Comparison of ENCODE assay signal across 1 cellular context in the genomic region with DNA sequence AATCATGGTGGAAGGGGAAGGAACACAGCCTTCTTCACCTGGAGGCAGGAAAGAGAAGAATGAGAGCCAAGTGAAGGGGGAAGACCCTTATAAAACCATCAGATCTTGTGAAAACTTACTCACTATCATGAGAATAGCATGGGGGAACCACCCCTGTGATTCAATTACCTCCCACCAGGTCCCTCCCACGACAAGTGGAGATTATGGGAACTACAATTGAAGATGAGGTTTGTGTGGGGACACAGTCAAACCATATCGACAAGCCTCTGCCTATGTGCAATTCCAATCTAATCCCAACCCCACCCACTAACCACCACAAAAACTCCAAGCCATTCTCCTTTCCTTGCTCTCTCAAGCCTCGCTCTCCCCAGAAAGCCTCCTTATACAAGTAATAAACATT.
TF ChIP-seq lines count a peak whose summit lies in the region.

No MANE protein-coding gene starts in this region.

TF ChIP-seq in H1, 55 proteins besides CTCF, POLR2A, EP300 and RAD21:
- no peak for TF ChIP-seq JUND (IDR thresholded peaks at IDR 0.05; ENCODE audit: low read length)
- no peak for TF ChIP-seq BRCA1 (IDR thresholded peaks at IDR 0.05; ENCODE audit: low read depth, low read length)
- TF ChIP-seq GABPA (IDR thresholded peaks at IDR 0.05; ENCODE audit: borderline replicate concordance, insufficient read depth, low read length): no peak
- TF ChIP-seq, protein P1, sequence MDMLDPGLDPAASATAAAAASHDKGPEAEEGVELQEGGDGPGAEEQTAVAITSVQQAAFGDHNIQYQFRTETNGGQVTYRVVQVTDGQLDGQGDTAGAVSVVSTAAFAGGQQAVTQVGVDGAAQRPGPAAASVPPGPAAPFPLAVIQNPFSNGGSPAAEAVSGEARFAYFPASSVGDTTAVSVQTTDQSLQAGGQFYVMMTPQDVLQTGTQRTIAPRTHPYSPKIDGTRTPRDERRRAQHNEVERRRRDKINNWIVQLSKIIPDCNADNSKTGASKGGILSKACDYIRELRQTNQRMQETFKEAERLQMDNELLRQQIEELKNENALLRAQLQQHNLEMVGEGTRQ (IDR thresholded peaks at IDR 0.05; ENCODE audit: low read length): no peak
- TF ChIP-seq EZH2 (IDR thresholded peaks at IDR 0.05; ENCODE audit: low read depth, low read length, severe bottlenecking): no peak
- TF ChIP-seq, protein P2, sequence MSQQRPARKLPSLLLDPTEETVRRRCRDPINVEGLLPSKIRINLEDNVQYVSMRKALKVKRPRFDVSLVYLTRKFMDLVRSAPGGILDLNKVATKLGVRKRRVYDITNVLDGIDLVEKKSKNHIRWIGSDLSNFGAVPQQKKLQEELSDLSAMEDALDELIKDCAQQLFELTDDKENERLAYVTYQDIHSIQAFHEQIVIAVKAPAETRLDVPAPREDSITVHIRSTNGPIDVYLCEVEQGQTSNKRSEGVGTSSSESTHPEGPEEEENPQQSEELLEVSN (IDR thresholded peaks at IDR 0.05): no peak
- TF ChIP-seq TBP (IDR thresholded peaks at IDR 0.05; ENCODE audit: low read depth, low read length): no peak
- TF ChIP-seq SP1 (IDR thresholded peaks at IDR 0.05; ENCODE audit: low read depth, low read length): no peak
- TF ChIP-seq CHD1 (IDR thresholded peaks at IDR 0.05; ENCODE audit: low read depth, low read length): no peak
- no peak for TF ChIP-seq SP4 (IDR thresholded peaks at IDR 0.05; ENCODE audit: low read length)
- TF ChIP-seq SIX5 (IDR thresholded peaks at IDR 0.05; ENCODE audit: low read depth, low read length): no peak
- TF ChIP-seq KDM4A (IDR thresholded peaks at IDR 0.05; ENCODE audit: low read depth, low read length, severe bottlenecking): no peak
- TF ChIP-seq, protein P3, sequence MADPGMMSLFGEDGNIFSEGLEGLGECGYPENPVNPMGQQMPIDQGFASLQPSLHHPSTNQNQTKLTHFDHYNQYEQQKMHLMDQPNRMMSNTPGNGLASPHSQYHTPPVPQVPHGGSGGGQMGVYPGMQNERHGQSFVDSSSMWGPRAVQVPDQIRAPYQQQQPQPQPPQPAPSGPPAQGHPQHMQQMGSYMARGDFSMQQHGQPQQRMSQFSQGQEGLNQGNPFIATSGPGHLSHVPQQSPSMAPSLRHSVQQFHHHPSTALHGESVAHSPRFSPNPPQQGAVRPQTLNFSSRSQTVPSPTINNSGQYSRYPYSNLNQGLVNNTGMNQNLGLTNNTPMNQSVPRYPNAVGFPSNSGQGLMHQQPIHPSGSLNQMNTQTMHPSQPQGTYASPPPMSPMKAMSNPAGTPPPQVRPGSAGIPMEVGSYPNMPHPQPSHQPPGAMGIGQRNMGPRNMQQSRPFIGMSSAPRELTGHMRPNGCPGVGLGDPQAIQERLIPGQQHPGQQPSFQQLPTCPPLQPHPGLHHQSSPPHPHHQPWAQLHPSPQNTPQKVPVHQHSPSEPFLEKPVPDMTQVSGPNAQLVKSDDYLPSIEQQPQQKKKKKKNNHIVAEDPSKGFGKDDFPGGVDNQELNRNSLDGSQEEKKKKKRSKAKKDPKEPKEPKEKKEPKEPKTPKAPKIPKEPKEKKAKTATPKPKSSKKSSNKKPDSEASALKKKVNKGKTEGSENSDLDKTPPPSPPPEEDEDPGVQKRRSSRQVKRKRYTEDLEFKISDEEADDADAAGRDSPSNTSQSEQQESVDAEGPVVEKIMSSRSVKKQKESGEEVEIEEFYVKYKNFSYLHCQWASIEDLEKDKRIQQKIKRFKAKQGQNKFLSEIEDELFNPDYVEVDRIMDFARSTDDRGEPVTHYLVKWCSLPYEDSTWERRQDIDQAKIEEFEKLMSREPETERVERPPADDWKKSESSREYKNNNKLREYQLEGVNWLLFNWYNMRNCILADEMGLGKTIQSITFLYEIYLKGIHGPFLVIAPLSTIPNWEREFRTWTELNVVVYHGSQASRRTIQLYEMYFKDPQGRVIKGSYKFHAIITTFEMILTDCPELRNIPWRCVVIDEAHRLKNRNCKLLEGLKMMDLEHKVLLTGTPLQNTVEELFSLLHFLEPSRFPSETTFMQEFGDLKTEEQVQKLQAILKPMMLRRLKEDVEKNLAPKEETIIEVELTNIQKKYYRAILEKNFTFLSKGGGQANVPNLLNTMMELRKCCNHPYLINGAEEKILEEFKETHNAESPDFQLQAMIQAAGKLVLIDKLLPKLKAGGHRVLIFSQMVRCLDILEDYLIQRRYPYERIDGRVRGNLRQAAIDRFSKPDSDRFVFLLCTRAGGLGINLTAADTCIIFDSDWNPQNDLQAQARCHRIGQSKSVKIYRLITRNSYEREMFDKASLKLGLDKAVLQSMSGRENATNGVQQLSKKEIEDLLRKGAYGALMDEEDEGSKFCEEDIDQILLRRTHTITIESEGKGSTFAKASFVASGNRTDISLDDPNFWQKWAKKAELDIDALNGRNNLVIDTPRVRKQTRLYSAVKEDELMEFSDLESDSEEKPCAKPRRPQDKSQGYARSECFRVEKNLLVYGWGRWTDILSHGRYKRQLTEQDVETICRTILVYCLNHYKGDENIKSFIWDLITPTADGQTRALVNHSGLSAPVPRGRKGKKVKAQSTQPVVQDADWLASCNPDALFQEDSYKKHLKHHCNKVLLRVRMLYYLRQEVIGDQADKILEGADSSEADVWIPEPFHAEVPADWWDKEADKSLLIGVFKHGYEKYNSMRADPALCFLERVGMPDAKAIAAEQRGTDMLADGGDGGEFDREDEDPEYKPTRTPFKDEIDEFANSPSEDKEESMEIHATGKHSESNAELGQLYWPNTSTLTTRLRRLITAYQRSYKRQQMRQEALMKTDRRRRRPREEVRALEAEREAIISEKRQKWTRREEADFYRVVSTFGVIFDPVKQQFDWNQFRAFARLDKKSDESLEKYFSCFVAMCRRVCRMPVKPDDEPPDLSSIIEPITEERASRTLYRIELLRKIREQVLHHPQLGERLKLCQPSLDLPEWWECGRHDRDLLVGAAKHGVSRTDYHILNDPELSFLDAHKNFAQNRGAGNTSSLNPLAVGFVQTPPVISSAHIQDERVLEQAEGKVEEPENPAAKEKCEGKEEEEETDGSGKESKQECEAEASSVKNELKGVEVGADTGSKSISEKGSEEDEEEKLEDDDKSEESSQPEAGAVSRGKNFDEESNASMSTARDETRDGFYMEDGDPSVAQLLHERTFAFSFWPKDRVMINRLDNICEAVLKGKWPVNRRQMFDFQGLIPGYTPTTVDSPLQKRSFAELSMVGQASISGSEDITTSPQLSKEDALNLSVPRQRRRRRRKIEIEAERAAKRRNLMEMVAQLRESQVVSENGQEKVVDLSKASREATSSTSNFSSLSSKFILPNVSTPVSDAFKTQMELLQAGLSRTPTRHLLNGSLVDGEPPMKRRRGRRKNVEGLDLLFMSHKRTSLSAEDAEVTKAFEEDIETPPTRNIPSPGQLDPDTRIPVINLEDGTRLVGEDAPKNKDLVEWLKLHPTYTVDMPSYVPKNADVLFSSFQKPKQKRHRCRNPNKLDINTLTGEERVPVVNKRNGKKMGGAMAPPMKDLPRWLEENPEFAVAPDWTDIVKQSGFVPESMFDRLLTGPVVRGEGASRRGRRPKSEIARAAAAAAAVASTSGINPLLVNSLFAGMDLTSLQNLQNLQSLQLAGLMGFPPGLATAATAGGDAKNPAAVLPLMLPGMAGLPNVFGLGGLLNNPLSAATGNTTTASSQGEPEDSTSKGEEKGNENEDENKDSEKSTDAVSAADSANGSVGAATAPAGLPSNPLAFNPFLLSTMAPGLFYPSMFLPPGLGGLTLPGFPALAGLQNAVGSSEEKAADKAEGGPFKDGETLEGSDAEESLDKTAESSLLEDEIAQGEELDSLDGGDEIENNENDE (IDR thresholded peaks at IDR 0.05; ENCODE audit: insufficient replicate concordance, low read length): no peak
- no peak for TF ChIP-seq ASH2L (IDR thresholded peaks at IDR 0.05; ENCODE audit: low read length)
- no peak for TF ChIP-seq HDAC6 (IDR thresholded peaks at IDR 0.05; ENCODE audit: low read depth, low read length)
- TF ChIP-seq POLR2AphosphoS5 (IDR thresholded peaks at IDR 0.05; ENCODE audit: low read depth, low read length): no peak
- TF ChIP-seq BACH1 (IDR thresholded peaks at IDR 0.05; ENCODE audit: low read length): no peak
- no peak for TF ChIP-seq MAFK (IDR thresholded peaks at IDR 0.05; ENCODE audit: low read depth, low read length)
- TF ChIP-seq TEAD4 (IDR thresholded peaks at IDR 0.05; ENCODE audit: low read depth, low read length): no peak
